Comparison of ENCODE assay signal across 23 cellular contexts in genomic region chr7:2861509-2861908, GRCh38.
"Had no signal": no experiment of that assay in that cellular context is flagged by ENCODE, and none has a peak within 500 bp of the region (broad histone marks: within the 10 kb centered on the region; RNA-seq: fewer than 3 reads in every experiment).

No MANE protein-coding gene starts in this region.

- H3K27me3 ChIP-seq: colonic mucosa, foreskin keratinocyte, gastroesophageal sphincter, heart left ventricle, hepatocyte, ovary, testis, tibial artery, vagina had no signal

- H3K27ac ChIP-seq: colonic mucosa, esophagus muscularis mucosa, foreskin keratinocyte, gastroesophageal sphincter, heart left ventricle, hepatocyte, vagina had no signal

- H3K4me3 ChIP-seq: colonic mucosa, esophagus muscularis mucosa, gastroesophageal sphincter, heart left ventricle, hepatocyte, lung, ovary, smooth muscle cell, testis, tibial artery, vagina had no signal

- H3K4me1 ChIP-seq: colonic mucosa had no signal

- FAIRE-seq: kidney had no signal

- ATAC-seq: foreskin keratinocyte, gastroesophageal sphincter, heart left ventricle, natural killer cell, sciatic nerve had no signal

- H3K4me2 ChIP-seq: hepatocyte, smooth muscle cell had no signal

- H3K9me3 ChIP-seq: colonic mucosa, esophagus muscularis mucosa, gastroesophageal sphincter, heart left ventricle, ovary, testis, tibial artery, vagina had no signal

- DNase-seq: colonic mucosa; effector CD8-positive, alpha-beta T cell; endodermal cell; foreskin keratinocyte; heart left ventricle; kidney; natural killer cell; occipital lobe; ovary; stimulated activated CD4-positive, alpha-beta T cell treated with anti-CD3 and anti-CD28 coated beads, Interleukin-12 subunit alpha, Interleukin-12 subunit beta, amount 100 ng/mL, for 4 hours; stimulated activated CD4-positive, alpha-beta T cell treated with anti-CD3 and anti-CD28 coated beads, Interleukin-1b, Interleukin-23, amount 100 ng/mL, for 48 hours; stimulated activated CD4-positive, alpha-beta T cell treated with anti-CD3 and anti-CD28 coated beads, Interleukin-4, amount 100 ng/mL, for 1 hour; stimulated activated CD8-positive, alpha-beta memory T cell treated with anti-CD3 and anti-CD28 coated beads, Interleukin-4, amount 100 ng/mL, for 48 hours; stimulated activated naive CD4-positive, alpha-beta T cell; testis; tibial artery had no signal

- H3K36me3 ChIP-seq: colonic mucosa, esophagus muscularis mucosa, gastroesophageal sphincter, heart left ventricle, ovary, tibial artery, vagina had no signal
